Comparison of ENCODE assay signal across 1 cellular context in the genomic region with DNA sequence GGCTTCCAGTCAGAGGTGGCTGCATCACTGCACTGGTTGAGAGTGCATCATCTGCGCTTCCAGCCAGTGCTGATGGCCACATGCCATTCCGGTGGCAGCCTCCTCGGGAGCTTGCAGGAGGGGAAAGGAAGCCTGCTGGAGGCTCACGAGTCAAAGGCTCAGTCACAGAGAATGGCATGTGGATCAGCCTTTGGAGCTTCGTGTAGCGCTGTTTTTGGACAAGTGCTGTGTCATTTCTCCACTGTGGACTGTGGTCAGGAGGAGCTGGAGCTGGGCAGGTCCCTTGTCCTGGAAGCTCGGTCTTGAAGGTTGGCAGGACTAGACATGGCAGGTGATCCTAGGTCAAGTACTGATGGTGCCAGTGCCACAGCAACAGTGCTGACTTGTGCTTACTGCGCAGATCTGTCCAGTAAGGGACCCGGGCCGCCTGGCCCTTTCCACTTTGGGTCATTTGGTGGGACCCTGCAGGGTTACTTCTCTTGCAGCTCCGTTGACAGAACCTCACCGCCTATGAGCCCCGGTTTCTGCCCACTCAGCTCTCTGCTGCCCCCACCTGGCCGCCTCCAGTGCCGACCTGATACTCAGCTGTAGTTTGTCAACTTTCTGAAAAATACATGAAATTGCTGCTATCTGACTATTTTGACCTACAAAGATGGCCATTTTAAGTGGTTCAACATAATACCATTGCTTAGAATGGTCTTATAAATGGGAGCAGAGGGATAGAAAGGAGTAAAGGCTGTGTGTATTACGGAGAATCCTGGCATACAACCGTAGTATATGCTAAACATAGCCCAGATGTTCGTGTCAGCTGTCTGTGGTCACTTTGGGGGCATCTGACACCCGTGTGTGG.
TF ChIP-seq lines count a peak whose summit lies in the region.

No MANE protein-coding gene starts in this region.

TF ChIP-seq in neural cell, 6 proteins besides CTCF, POLR2A, EP300 and RAD21 (continued from another document):
- TF ChIP-seq, protein P1, sequence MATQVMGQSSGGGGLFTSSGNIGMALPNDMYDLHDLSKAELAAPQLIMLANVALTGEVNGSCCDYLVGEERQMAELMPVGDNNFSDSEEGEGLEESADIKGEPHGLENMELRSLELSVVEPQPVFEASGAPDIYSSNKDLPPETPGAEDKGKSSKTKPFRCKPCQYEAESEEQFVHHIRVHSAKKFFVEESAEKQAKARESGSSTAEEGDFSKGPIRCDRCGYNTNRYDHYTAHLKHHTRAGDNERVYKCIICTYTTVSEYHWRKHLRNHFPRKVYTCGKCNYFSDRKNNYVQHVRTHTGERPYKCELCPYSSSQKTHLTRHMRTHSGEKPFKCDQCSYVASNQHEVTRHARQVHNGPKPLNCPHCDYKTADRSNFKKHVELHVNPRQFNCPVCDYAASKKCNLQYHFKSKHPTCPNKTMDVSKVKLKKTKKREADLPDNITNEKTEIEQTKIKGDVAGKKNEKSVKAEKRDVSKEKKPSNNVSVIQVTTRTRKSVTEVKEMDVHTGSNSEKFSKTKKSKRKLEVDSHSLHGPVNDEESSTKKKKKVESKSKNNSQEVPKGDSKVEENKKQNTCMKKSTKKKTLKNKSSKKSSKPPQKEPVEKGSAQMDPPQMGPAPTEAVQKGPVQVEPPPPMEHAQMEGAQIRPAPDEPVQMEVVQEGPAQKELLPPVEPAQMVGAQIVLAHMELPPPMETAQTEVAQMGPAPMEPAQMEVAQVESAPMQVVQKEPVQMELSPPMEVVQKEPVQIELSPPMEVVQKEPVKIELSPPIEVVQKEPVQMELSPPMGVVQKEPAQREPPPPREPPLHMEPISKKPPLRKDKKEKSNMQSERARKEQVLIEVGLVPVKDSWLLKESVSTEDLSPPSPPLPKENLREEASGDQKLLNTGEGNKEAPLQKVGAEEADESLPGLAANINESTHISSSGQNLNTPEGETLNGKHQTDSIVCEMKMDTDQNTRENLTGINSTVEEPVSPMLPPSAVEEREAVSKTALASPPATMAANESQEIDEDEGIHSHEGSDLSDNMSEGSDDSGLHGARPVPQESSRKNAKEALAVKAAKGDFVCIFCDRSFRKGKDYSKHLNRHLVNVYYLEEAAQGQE (IDR thresholded peaks at IDR 0.05; ENCODE audit: borderline replicate concordance), result no peak
- no peak for TF ChIP-seq EZH2 (IDR thresholded peaks at IDR 0.05; ENCODE audit: borderline replicate concordance, insufficient read depth, low read length, poor library complexity, severe bottlenecking)
- no peak for TF ChIP-seq MXI1 (conservative IDR thresholded peaks at IDR 0.05; ENCODE audit: poor library complexity, severe bottlenecking)
- no peak for TF ChIP-seq TAF1 (IDR thresholded peaks at IDR 0.05; ENCODE audit: low read depth)
